In genomic region chr4:76640252-76640925, GRCh38 we compare ENCODE assay signal across 14 cellular contexts.
DNase-seq lines count a peak whose midpoint lies in the region; ATAC-seq and TF ChIP-seq lines count a peak whose summit lies in the region.
"Had no signal": no experiment of that assay in that cellular context is flagged by ENCODE, and none has a peak within 500 bp of the region (broad histone marks: within the 10 kb centered on the region; RNA-seq: fewer than 3 reads in every experiment).

No MANE protein-coding gene starts in this region.

- DNase-seq in MM.1S (peak; percentile 59), NCI-H2196 treated with DMSO at 0.1 percent for 48 hours (lab: John Stamatoyannopoulos, UW; ENCODE audit: unreplicated experiment) (peak; percentile 72), cerebellar cortex (ENCODE audit: low spot score) (peak; percentile 93), posterior cingulate gyrus (peak in 7 of 10 donors; percentile 27 to 91 (median 49)), glomerular visceral epithelial cell (ENCODE audit: extremely low spot score) (no peak), right atrium auricular region (ENCODE audit: low spot score) (no peak)
- DNase-seq in stimulated activated CD4-positive, alpha-beta T cell treated with anti-CD3 and anti-CD28 coated beads, Interleukin-2, amount 100 ng/mL, for 24 hours: no peak
- DNase-seq: activated CD4-positive, alpha-beta T cell treated with anti-CD3 and anti-CD28 coated beads, Interleukin-2, amount 10 ng/mL, durations not matched to agents 24 days and 14 days; activated gamma-delta T cell; central memory CD4-positive, alpha-beta T cell; nephron progenitor cell had no signal

- H3K4me2 ChIP-seq in MM.1S (ENCODE audit: low read depth, low read length): peak overlapping the region; percentile 16; the same call in 1 of the 2 replicates

- intact Hi-C loops in posterior cingulate gyrus (cut with DNase I): no loop called here

- H3K9me2 ChIP-seq in MM.1S (replicated peaks; ENCODE audit: insufficient read depth, low read length): no peaks in the 10 kb centered on the region

- no peak for ATAC-seq in GM19324 (IDR thresholded peaks at IDR 0.05; ENCODE audit: low FRiP score, unreplicated experiment)

- H3K36me3 ChIP-seq in MM.1S (replicated peaks; ENCODE audit: insufficient read depth, low read length) (no peaks in the 10 kb centered on the region), right atrium auricular region (no peaks in the 10 kb centered on the region)
- H3K36me3 ChIP-seq: SJSA1 had no signal

- TF ChIP-seq CTCF in MM.1S (IDR thresholded peaks at IDR 0.05; ENCODE audit: low read length) (no peak), right atrium auricular region (IDR thresholded peaks at IDR 0.05) (no peak)

- H3K4me1 ChIP-seq in MM.1S (ENCODE audit: low read length) (peaks cover 26% of the 10 kb centered on the region), right atrium auricular region (no peaks in the 10 kb centered on the region)

- H3K27ac ChIP-seq in MM.1S (ENCODE audit: low read length): peak overlapping the region; percentile 63; the same call in 1 of the 2 replicates
- no peak overlapping the region for H3K27ac ChIP-seq in right atrium auricular region
- H3K27ac ChIP-seq: C4-2B, SJSA1 had no signal

- H3K4me3 ChIP-seq in MM.1S (ENCODE audit: low read length): no peak overlapping the region
- no peak overlapping the region for H3K4me3 ChIP-seq in right atrium auricular region
- H3K4me3 ChIP-seq: SJSA1 had no signal

- H3F3A ChIP-seq in MM.1S (ENCODE audit: insufficient read depth, low read length): peaks cover 11% of the 10 kb centered on the region

- no peak overlapping the region; the same call in 1 of the 2 replicates for H3K9ac ChIP-seq in MM.1S (ENCODE audit: low read length)

- H3K79me2 ChIP-seq in MM.1S (ENCODE audit: low read length): no peaks in the 10 kb centered on the region

- no peaks in the 10 kb centered on the region for H4K20me1 ChIP-seq in MM.1S (ENCODE audit: insufficient read depth, low read length)

- H2AFZ ChIP-seq in MM.1S (ENCODE audit: low read length): no peak overlapping the region

- H3K9me3 ChIP-seq in MM.1S (replicated peaks; ENCODE audit: insufficient read depth, low read length) (no peaks in the 10 kb centered on the region), right atrium auricular region (no peaks in the 10 kb centered on the region)
- H3K9me3 ChIP-seq: SJSA1 had no signal

- no peaks in the 10 kb centered on the region for H3K27me3 ChIP-seq in MM.1S (replicated peaks; ENCODE audit: insufficient read depth, low read length)
- no peaks in the 10 kb centered on the region for H3K27me3 ChIP-seq in right atrium auricular region
- H3K27me3 ChIP-seq: SJSA1 had no signal

Comparison
In these comparisons a context has a peak if more than half of its experiments do, and no peak if none do; other contexts are left out.
1. DNase-seq: peak in MM.1S (single experiment), NCI-H2196 treated with DMSO at 0.1 percent for 48 hours (single experiment), cerebellar cortex (single experiment) and posterior cingulate gyrus (7 of 10); none in glomerular visceral epithelial cell (single experiment), stimulated activated CD4-positive, alpha-beta T cell treated with anti-CD3 and anti-CD28 coated beads, Interleukin-2, amount 100 ng/mL, for 24 hours (0 of 2) and right atrium auricular region (single experiment).